In the genomic region with DNA sequence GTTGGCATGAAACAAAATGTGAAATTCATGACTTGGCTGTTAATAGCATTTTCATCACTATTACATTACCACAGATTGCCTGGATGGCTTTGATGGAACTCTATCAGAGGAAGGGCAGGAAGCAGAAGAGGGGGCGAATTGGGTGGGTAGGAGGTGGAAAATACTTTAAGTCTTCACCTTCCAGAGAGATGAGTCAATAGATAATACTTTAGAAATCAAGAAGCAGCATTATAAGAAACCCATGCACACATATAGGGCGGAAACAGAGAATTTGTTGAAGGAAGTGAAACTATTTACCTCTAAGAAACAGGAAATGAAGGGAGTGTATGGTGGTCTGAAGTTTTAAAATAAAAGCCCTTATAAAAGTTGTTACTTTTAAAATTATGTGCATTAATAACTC, we compare ENCODE assay signal across 15 cellular contexts.
A peak's percentile ranks its signal among the peaks of the same experiment; 100 is the strongest.
DNase-seq lines count a peak whose midpoint lies in the region; ATAC-seq, FAIRE-seq and TF ChIP-seq lines count a peak whose summit lies in the region.
"Had no signal": no experiment of that assay in that cellular context is flagged by ENCODE, and none has a peak within 500 bp of the region (broad histone marks: within the 10 kb centered on the region; RNA-seq: fewer than 3 reads in every experiment).

No MANE protein-coding gene starts in this region.

- no peak overlapping the region for H3K4me3 ChIP-seq in kidney (ENCODE audit: low read length in 2 of 2)
- no peak overlapping the region for H3K4me3 ChIP-seq in small intestine (ENCODE audit: low read depth in 1 of 2, low read length in 2 of 2)

- H3K27ac ChIP-seq in kidney (ENCODE audit: low read depth in 2 of 2, low read length in 2 of 2) (no peak overlapping the region), small intestine (ENCODE audit: low read depth in 1 of 2, low read length in 1 of 2) (no peak overlapping the region)
- H3K27ac ChIP-seq: 22Rv1, KMS-11 had no signal

- H3K27ac Mint-ChIP-seq in activated CD4-positive, alpha-beta T cell treated with anti-CD3 and anti-CD28 coated beads for 36 hours = no peak overlapping the region
- H3K27ac Mint-ChIP-seq in naive thymus-derived CD8-positive, alpha-beta T cell = peak overlapping the region; percentile 24 to 90 (median 84)

- FAIRE-seq in kidney (lab: Jason Lieb, UNC) (no peak), small intestine (lab: Jason Lieb, UNC) (no peak)

- intact Hi-C loops in activated CD4-positive, alpha-beta T cell treated with anti-CD3 and anti-CD28 coated beads for 36 hours (cut with DNase I, micrococcal nuclease) = no loop called here
- intact Hi-C loops in kidney (cut with DNase I) = no loop called here
- intact Hi-C loops in Right ventricle myocardium inferior (cut with DNase I) = no loop called here

- peaks cover 2% of the 10 kb centered on the region for H3K9me3 Mint-ChIP-seq in activated CD4-positive, alpha-beta T cell treated with anti-CD3 and anti-CD28 coated beads for 36 hours (ENCODE audit: low read depth)
- peaks cover 0 to 28% (median 3%) of the 10 kb centered on the region in 9 donors for H3K9me3 Mint-ChIP-seq in naive thymus-derived CD8-positive, alpha-beta T cell

- no peak overlapping the region for H3K9ac ChIP-seq in kidney (ENCODE audit: low read length in 2 of 2)
- H3K9ac ChIP-seq: KMS-11 had no signal

- ATAC-seq in activated CD4-positive, alpha-beta T cell treated with anti-CD3 and anti-CD28 coated beads for 36 hours = peak; percentile 17
- ATAC-seq in GM21723 (IDR thresholded peaks at IDR 0.05; ENCODE audit: unreplicated experiment) (peak; percentile 71), Right ventricle myocardium inferior (no peak)
- peak; percentile 42 to 51 for ATAC-seq in naive thymus-derived CD8-positive, alpha-beta T cell
- ATAC-seq: SK-N-SH treated with all-trans-retinoic acid at 6 μM for 48 hours had no signal

- H3K9me3 ChIP-seq in kidney (ENCODE audit: control insufficient read depth in 1 of 2, low read length in 2 of 2) (no peaks in the 10 kb centered on the region), small intestine (ENCODE audit: control insufficient read depth, low read depth) (no peaks in the 10 kb centered on the region)

- no peaks in the 10 kb centered on the region for H3K27me3 ChIP-seq in small intestine (ENCODE audit: control insufficient read depth in 2 of 2, insufficient read depth in 2 of 2, low read length in 2 of 2)

- no peaks in the 10 kb centered on the region for H3K27me3 Mint-ChIP-seq in activated CD4-positive, alpha-beta T cell treated with anti-CD3 and anti-CD28 coated beads for 36 hours
- H3K27me3 Mint-ChIP-seq in naive thymus-derived CD8-positive, alpha-beta T cell = no peaks in the 10 kb centered on the region

- H3K36me3 Mint-ChIP-seq in activated CD4-positive, alpha-beta T cell treated with anti-CD3 and anti-CD28 coated beads for 36 hours (ENCODE audit: low read depth) = no peaks in the 10 kb centered on the region
- peaks cover 0 to 17% (median 0%) of the 10 kb centered on the region in 3 donors for H3K36me3 Mint-ChIP-seq in naive thymus-derived CD8-positive, alpha-beta T cell

- 34 to 61% (median 49%) methylated on average over 2 of the region's 2 CpGs for WGBS in small intestine, 3 donors

- CTCF ChIA-PET in activated CD4-positive, alpha-beta T cell treated with anti-CD3 and anti-CD28 coated beads for 36 hours (lab: Charles Lee) = no interaction called here

- no peaks in the 10 kb centered on the region for H3K4me1 ChIP-seq in kidney (ENCODE audit: control insufficient read depth in 1 of 2, insufficient read depth in 1 of 2, low read depth in 1 of 2, low read length in 2 of 2)
- H3K4me1 ChIP-seq in small intestine (ENCODE audit: control insufficient read depth in 2 of 2, insufficient read depth in 1 of 2, low read depth in 1 of 2, low read length in 1 of 2) = no peaks in the 10 kb centered on the region

- no peak for TF ChIP-seq CTCF in kidney (IDR thresholded peaks at IDR 0.05; ENCODE audit: borderline replicate concordance, extremely low read depth, insufficient read depth)

- no peaks in the 10 kb centered on the region for H3K36me3 ChIP-seq in kidney (ENCODE audit: control insufficient read depth in 1 of 2, insufficient read depth in 2 of 2, low read length in 2 of 2)
- no peaks in the 10 kb centered on the region for H3K36me3 ChIP-seq in small intestine (ENCODE audit: control insufficient read depth in 2 of 2, insufficient read depth in 2 of 2, low read length in 2 of 2)

- H3K4me3 Mint-ChIP-seq in activated CD4-positive, alpha-beta T cell treated with anti-CD3 and anti-CD28 coated beads for 36 hours = no peak overlapping the region
- H3K4me3 Mint-ChIP-seq in naive thymus-derived CD8-positive, alpha-beta T cell = peak overlapping the region; percentile 23 to 75 (median 38)

- POLR2A ChIA-PET in activated CD4-positive, alpha-beta T cell treated with anti-CD3 and anti-CD28 coated beads for 36 hours (lab: Charles Lee) = no interaction called here
- POLR2A ChIA-PET in naive thymus-derived CD8-positive, alpha-beta T cell (lab: Charles Lee) = no interaction called here

- DNase-seq in activated CD4-positive, alpha-beta T cell treated with anti-CD3 and anti-CD28 coated beads for 36 hours = no peak
- DNase-seq in activated CD4-positive, alpha-beta T cell treated with anti-CD3 and anti-CD28 coated beads for 1 hour = no peak
- DNase-seq in NAMALWA (ENCODE audit: low spot score) (peak; percentile 42), kidney (no peak), Right ventricle myocardium inferior (ENCODE audit: missing footprints) (no peak), small intestine (no peak)
- DNase-seq in naive thymus-derived CD8-positive, alpha-beta T cell = peak in 2 of 10 donors; percentile 6 to 9
- DNase-seq: activated CD8-positive, alpha-beta memory T cell treated with anti-CD3 and anti-CD28 coated beads, Interleukin-2, amount 50 U/mL, for 48 hours; EL; NCI-H510A; stimulated activated naive CD4-positive, alpha-beta T cell treated with Interleukin-2 at 50 U/mL for 16 hours had no signal

- H3K4me1 Mint-ChIP-seq in activated CD4-positive, alpha-beta T cell treated with anti-CD3 and anti-CD28 coated beads for 36 hours = peaks cover 41% of the 10 kb centered on the region
- H3K4me1 Mint-ChIP-seq in naive thymus-derived CD8-positive, alpha-beta T cell = peaks cover 21 to 58% (median 46%) of the 10 kb centered on the region in 4 donors
